In the genomic region with DNA sequence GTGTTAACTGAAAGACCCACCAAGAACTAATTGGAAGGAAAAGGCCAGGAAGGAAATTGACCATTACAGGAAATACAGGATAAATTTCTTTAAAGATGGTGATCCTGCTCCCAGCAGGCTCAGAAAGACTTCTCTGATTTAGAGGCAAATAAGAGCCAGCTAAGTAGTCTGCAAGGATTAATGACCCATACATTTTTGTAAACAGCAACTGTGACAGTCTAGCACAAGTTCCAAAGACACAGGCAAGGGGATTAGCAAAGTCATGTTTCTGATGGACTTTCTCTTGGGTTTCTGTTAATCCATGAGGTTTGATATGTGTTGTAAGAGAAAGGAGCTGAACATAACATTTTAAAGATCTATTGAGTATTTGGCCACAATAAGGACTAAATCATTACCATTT, we compare ENCODE assay signal across 27 cellular contexts.
"Had no signal": no experiment of that assay in that cellular context is flagged by ENCODE, and none has a peak within 500 bp of the region (broad histone marks: within the 10 kb centered on the region; RNA-seq: fewer than 3 reads in every experiment).

No MANE protein-coding gene starts in this region.

- ATAC-seq: activated naive CD4-positive, alpha-beta T cell treated with anti-CD3 and anti-CD28 coated beads, Interleukin-2, amount 50 U/mL, for 72 hours; activated T-cell treated with anti-CD3 and anti-CD28 coated beads, Interleukin-2, amount 50 U/mL, for 72 hours; gastroesophageal sphincter; WTC11 had no signal

- H3K4me3 ChIP-seq: ascending aorta, breast epithelium, cardiac muscle cell, colonic mucosa, esophagus squamous epithelium, gastroesophageal sphincter had no signal

- DNase-seq: activated CD4-positive, alpha-beta memory T cell treated with anti-CD3 and anti-CD28 coated beads, Interleukin-2, amount 10 ng/mL, durations not matched to agents 7 days and 5 days; activated CD4-positive, alpha-beta T cell treated with anti-CD3 and anti-CD28 coated beads for 1 hour; activated CD4-positive, alpha-beta T cell treated with anti-CD3 and anti-CD28 coated beads for 4 hours; activated CD4-positive, alpha-beta T cell treated with anti-CD3 and anti-CD28 coated beads, Interleukin-2, amount 10 ng/mL, durations not matched to agents 7 days and 5 days; activated CD4-positive, alpha-beta T cell treated with anti-CD3 and anti-CD28 coated beads, Interleukin-2, amount 50 U/mL, for 4 hours; activated CD8-positive, alpha-beta memory T cell treated with anti-CD3 and anti-CD28 coated beads, Interleukin-2, amount 50 U/mL, for 48 hours; activated gamma-delta T cell; activated naive CD4-positive, alpha-beta T cell; activated naive CD4-positive, alpha-beta T cell treated with anti-CD3 and anti-CD28 coated beads, Interleukin-2, amount 10 ng/mL, durations not matched to agents 7 days and 5 days; activated naive CD8-positive, alpha-beta T cell treated with anti-CD3 and anti-CD28 coated beads, Interleukin-2, amount 10 ng/mL, durations not matched to agents 7 days and 5 days; activated T-cell treated with anti-CD3 and anti-CD28 coated beads for 4 hours; activated T-cell treated with anti-CD3 and anti-CD28 coated beads, Interleukin-2, amount 50 U/mL, for 24 hours; activated T-cell treated with anti-CD3 and anti-CD28 coated beads, Interleukin-2, amount 50 U/mL, for 72 hours; central memory CD4-positive, alpha-beta T cell; cerebellar nuclear complex; colonic mucosa; effector CD8-positive, alpha-beta T cell; esophagus squamous epithelium; foreskin melanocyte; T-helper 2 cell had no signal

- H3K27me3 ChIP-seq: ascending aorta, breast epithelium, cardiac muscle cell, colonic mucosa, esophagus squamous epithelium, gastroesophageal sphincter had no signal

- H3K9me3 ChIP-seq: ascending aorta, breast epithelium, colonic mucosa, esophagus squamous epithelium, gastroesophageal sphincter had no signal

- H3K27ac ChIP-seq: ascending aorta, breast epithelium, cardiac muscle cell, colonic mucosa, epithelial cell of prostate, esophagus squamous epithelium, gastroesophageal sphincter had no signal

- H3K36me3 ChIP-seq: ascending aorta, breast epithelium, cardiac muscle cell, colonic mucosa, esophagus squamous epithelium, gastroesophageal sphincter had no signal
